In the genomic region with DNA sequence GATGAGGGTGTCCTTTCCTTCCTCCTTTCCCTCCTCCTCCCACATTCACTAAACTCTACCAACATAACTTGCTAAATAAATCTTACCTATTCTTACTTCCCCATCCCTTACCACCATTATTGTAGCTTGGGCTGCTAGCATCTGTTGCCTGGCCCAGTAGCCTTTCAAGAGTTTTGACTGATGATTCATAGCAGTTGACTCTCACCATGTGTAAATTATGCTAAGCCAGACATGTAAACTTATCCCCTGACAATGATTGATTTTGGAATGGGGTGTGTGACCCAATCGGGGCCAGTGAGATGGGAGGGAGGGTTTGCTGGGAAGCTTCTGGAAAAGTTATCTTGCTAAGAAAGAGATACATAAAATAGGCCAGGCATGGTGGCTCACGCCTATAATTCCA, we compare ENCODE assay signal across 17 cellular contexts.
DNase-seq lines count a peak whose midpoint lies in the region; TF ChIP-seq lines count a peak whose summit lies in the region.
"Had no signal": no experiment of that assay in that cellular context is flagged by ENCODE, and none has a peak within 500 bp of the region (broad histone marks: within the 10 kb centered on the region; RNA-seq: fewer than 3 reads in every experiment).

No MANE protein-coding gene starts in this region.

- H3K27me3 ChIP-seq in Peyer's patch, result no peaks in the 10 kb centered on the region
- H3K27me3 ChIP-seq: body of pancreas, dorsolateral prefrontal cortex, esophagus muscularis mucosa, tibial artery had no signal

- no peak overlapping the region for H3K4me3 ChIP-seq in fibroblast of mammary gland (ENCODE audit: control insufficient read depth, low read depth, low read length)
- no peak overlapping the region for H3K4me3 ChIP-seq in Peyer's patch
- H3K4me3 ChIP-seq: body of pancreas, dorsolateral prefrontal cortex, esophagus muscularis mucosa, SK-N-MC, tibial artery had no signal

- CTCF ChIA-PET in RWPE1 (lab: Yijun Ruan, JAX), result no interaction called here

- no peaks in the 10 kb centered on the region for H3K4me1 ChIP-seq in Peyer's patch
- H3K4me1 ChIP-seq: body of pancreas, parathyroid adenoma had no signal

- H3K27ac ChIP-seq in RWPE1 (no peak overlapping the region), Peyer's patch (no peak overlapping the region)
- H3K27ac ChIP-seq: body of pancreas, dorsolateral prefrontal cortex, esophagus muscularis mucosa, parathyroid adenoma, SK-N-MC, tibial artery had no signal

- no peak for TF ChIP-seq CTCF in RWPE1 (conservative IDR thresholded peaks at IDR 0.05; ENCODE audit: low read depth)
- TF ChIP-seq CTCF in fibroblast of mammary gland (conservative IDR thresholded peaks at IDR 0.05; ENCODE audit: control insufficient read depth, insufficient read depth, low read depth, low read length), result no peak
- no peak for TF ChIP-seq CTCF in Peyer's patch (IDR thresholded peaks at IDR 0.05)

- DNase-seq in GM03348 (ENCODE audit: low spot score) (peak; percentile 26), RWPE1 (ENCODE audit: low spot score) (peak; percentile 48), fibroblast of mammary gland (ENCODE audit: low read depth) (peak; percentile 72), NCI-H69 (lab: John Stamatoyannopoulos, UW) (no peak), Peyer's patch (no peak), NCI-H1436 (lab: John Stamatoyannopoulos, UW) (no peak)
- no peak for DNase-seq in activated naive CD4-positive, alpha-beta T cell treated with anti-CD3 and anti-CD28 coated beads, Interleukin-2, amount 50 U/mL, for 16 hours
- DNase-seq: activated CD4-positive, alpha-beta T cell treated with anti-CD3 and anti-CD28 coated beads, Interleukin-2, amount 10 ng/mL, durations not matched to agents 24 days and 14 days; activated naive CD4-positive, alpha-beta T cell; body of pancreas; CD4-positive, CD25-positive, alpha-beta regulatory T cell; NCI-H1694 treated with DMSO at 0.1 percent for 48 hours; tibial artery had no signal

- POLR2A ChIA-PET in RWPE1 (lab: Yijun Ruan, JAX; ENCODE audit: low non-redundant PET), result no interaction called here

- H3K9me3 ChIP-seq in Peyer's patch, result peaks cover 0 to 6% (median 3%) of the 10 kb centered on the region in 4 donors
- H3K9me3 ChIP-seq: body of pancreas had no signal

- H3K36me3 ChIP-seq in Peyer's patch, result no peaks in the 10 kb centered on the region
- H3K36me3 ChIP-seq: esophagus muscularis mucosa, tibial artery had no signal

- TF ChIP-seq POLR2A in Peyer's patch (IDR thresholded peaks at IDR 0.05), result no peak

Comparison
In these comparisons a context has a peak if more than half of its experiments do, and no peak if none do; other contexts are left out.
1. DNase-seq: peak in GM03348 (single experiment), RWPE1 (single experiment) and fibroblast of mammary gland (single experiment); none in NCI-H69 (single experiment), Peyer's patch (0 of 3), activated naive CD4-positive, alpha-beta T cell treated with anti-CD3 and anti-CD28 coated beads, Interleukin-2, amount 50 U/mL, for 16 hours (single experiment) and NCI-H1436 (single experiment).